ENCODE assay signal across 1 cellular context in genomic region chr14:69658664-69659261, GRCh38.
TF ChIP-seq lines count a peak whose summit lies in the region.

No MANE protein-coding gene starts in this region.

TF ChIP-seq in HepG2, 621 proteins besides CTCF, POLR2A, EP300 and RAD21 (continued from another document and continues in another):
- TF ChIP-seq ARID4A (CRISPR knock-in tag; IDR thresholded peaks at IDR 0.05; ENCODE audit: borderline replicate concordance) (peak; percentile 42; the same call in 1 of the 2 replicates), ZSCAN20 (CRISPR knock-in tag; IDR thresholded peaks at IDR 0.05; ENCODE audit: borderline replicate concordance) (no peak), RFXANK (CRISPR knock-in tag; IDR thresholded peaks at IDR 0.05) (no peak), ZNF205 (CRISPR knock-in tag; IDR thresholded peaks at IDR 0.05) (no peak), MEF2D (CRISPR knock-in tag; IDR thresholded peaks at IDR 0.05) (peak; percentile 56; the same call in 1 of the 2 replicates), HNRNPK (IDR thresholded peaks at IDR 0.05; ENCODE audit: low read depth, low read length, poor library complexity, severe bottlenecking) (no peak), ZBTB39 (CRISPR knock-in tag; IDR thresholded peaks at IDR 0.05) (0 out of 2 replicates have a peak, but pooled peaks have one; percentile 39), BCL6 (CRISPR knock-in tag; IDR thresholded peaks at IDR 0.05) (0 out of 2 replicates have a peak, but pooled peaks have one; percentile 5), TFDP1 (CRISPR knock-in tag; IDR thresholded peaks at IDR 0.05; ENCODE audit: borderline replicate concordance) (peak; percentile 46; the same call in 1 of the 2 replicates), FOSL2 (CRISPR knock-in tag; IDR thresholded peaks at IDR 0.05) (peak; percentile 79), SOX6 (IDR thresholded peaks at IDR 0.05) (no peak), SOX6 (CRISPR knock-in tag; IDR thresholded peaks at IDR 0.05) (peak; percentile 45; the same call in 1 of the 2 replicates), ZFP91 (CRISPR knock-in tag; IDR thresholded peaks at IDR 0.05; ENCODE audit: borderline replicate concordance) (no peak; the same call in 1 of the 2 replicates), XRCC5 (optimal IDR thresholded peaks at IDR 0.05; ENCODE audit: low read length) (peak; percentile 26), NCOA5 (CRISPR knock-in tag; IDR thresholded peaks at IDR 0.05) (no peak), NR2C2 (CRISPR knock-in tag; IDR thresholded peaks at IDR 0.05; ENCODE audit: borderline replicate concordance) (0 out of 2 replicates have a peak, but pooled peaks have one; percentile 3), ETV5 (CRISPR knock-in tag; IDR thresholded peaks at IDR 0.05; ENCODE audit: borderline replicate concordance) (peak; percentile 69; the same call in 1 of the 2 replicates), ZNF609 (CRISPR knock-in tag; IDR thresholded peaks at IDR 0.05; ENCODE audit: borderline replicate concordance) (peak; percentile 17; the same call in 1 of the 2 replicates), ZSCAN31 (CRISPR knock-in tag; IDR thresholded peaks at IDR 0.05; ENCODE audit: low read depth) (0 out of 2 replicates have a peak, but pooled peaks have one; percentile 31), STAG1 (CRISPR knock-in tag; IDR thresholded peaks at IDR 0.05) (no peak), TCF7 (IDR thresholded peaks at IDR 0.05; ENCODE audit: low read depth) (no peak), ARNT (IDR thresholded peaks at IDR 0.05) (no peak), ZSCAN29 (CRISPR knock-in tag; conservative IDR thresholded peaks at IDR 0.05) (0 out of 2 replicates have a peak, but pooled peaks have one; percentile 54), ZNF136 (CRISPR knock-in tag; IDR thresholded peaks at IDR 0.05; ENCODE audit: low read depth) (0 out of 2 replicates have a peak, but pooled peaks have one; percentile 5), ZNF382 (CRISPR knock-in tag; IDR thresholded peaks at IDR 0.05; ENCODE audit: borderline replicate concordance) (no peak), PATZ1 (CRISPR knock-in tag; IDR thresholded peaks at IDR 0.05) (peak; percentile 74), HNF4A (CRISPR knock-in tag; IDR thresholded peaks at IDR 0.05) (peak; percentile 77), AHR (CRISPR knock-in tag; IDR thresholded peaks at IDR 0.05) (no peak), RARA (CRISPR knock-in tag; IDR thresholded peaks at IDR 0.05) (peak; percentile 71; the same call in 1 of the 2 replicates), PRMT3 (CRISPR knock-in tag; IDR thresholded peaks at IDR 0.05; ENCODE audit: borderline replicate concordance, low read depth) (no peak), MAX (IDR thresholded peaks at IDR 0.05) (peak; percentile 22; the same call in 1 of the 2 replicates), ELF3 (CRISPR knock-in tag; IDR thresholded peaks at IDR 0.05) (no peak; the same call in 1 of the 2 replicates), NCOR1 (IDR thresholded peaks at IDR 0.05; ENCODE audit: borderline replicate concordance, low read length) (0 out of 2 replicates have a peak, but pooled peaks have one; percentile 44), NCOA1 (CRISPR knock-in tag; IDR thresholded peaks at IDR 0.05) (0 out of 2 replicates have a peak, but pooled peaks have one; percentile 33), ARID5B (CRISPR knock-in tag; IDR thresholded peaks at IDR 0.05) (peak; percentile 25; the same call in 1 of the 2 replicates), ZNF629 (CRISPR knock-in tag; conservative IDR thresholded peaks at IDR 0.05) (peak; percentile 88), SAP130 (CRISPR knock-in tag; IDR thresholded peaks at IDR 0.05; ENCODE audit: low read depth) (peak; percentile 46), FOXC1 (CRISPR knock-in tag; IDR thresholded peaks at IDR 0.05; ENCODE audit: borderline replicate concordance) (no peak), DPF2 (CRISPR knock-in tag; IDR thresholded peaks at IDR 0.05; ENCODE audit: borderline replicate concordance, low read depth) (0 out of 2 replicates have a peak, but pooled peaks have one; percentile 34), KLF9 (CRISPR knock-in tag; IDR thresholded peaks at IDR 0.05; ENCODE audit: low read depth) (no peak)
